Comparison of ENCODE assay signal across 23 cellular contexts in the genomic region with DNA sequence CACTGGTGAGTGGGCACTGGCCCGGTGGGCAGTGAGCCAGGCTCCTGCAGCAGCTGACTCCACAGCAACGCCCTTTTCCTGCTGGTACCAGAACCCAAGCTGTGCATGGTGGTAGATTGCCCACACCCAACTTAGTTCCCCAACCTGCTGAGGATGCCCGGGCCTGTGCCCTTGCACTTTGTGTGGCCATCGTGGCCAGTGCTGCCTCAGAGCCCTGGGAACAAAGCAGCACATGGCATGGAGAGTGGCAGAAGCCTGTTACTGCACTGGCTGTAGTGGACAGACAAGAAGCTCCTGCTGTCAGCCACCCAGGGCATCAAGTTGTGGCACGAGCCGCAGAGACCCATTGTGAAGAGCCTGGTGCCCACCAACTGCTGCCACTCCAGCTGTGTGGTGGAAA.
"Had no signal": no experiment of that assay in that cellular context is flagged by ENCODE, and none has a peak within 500 bp of the region (broad histone marks: within the 10 kb centered on the region; RNA-seq: fewer than 3 reads in every experiment).

No MANE protein-coding gene starts in this region.

- H3K9ac ChIP-seq: parathyroid adenoma had no signal

- H3K27ac Mint-ChIP-seq: nephron; stimulated activated naive B cell treated with anti-CD40 and anti-IgM and Interleukin-4, amounts not matched to agents 10 μg/mL and 1 μg/mL and 100 μg/mL, for 72 hours had no signal

- H3K4me1 ChIP-seq: esophagus squamous epithelium, gastroesophageal sphincter, parathyroid adenoma, psoas muscle, right lobe of liver, transverse colon had no signal

- ATAC-seq: gastroesophageal sphincter; left cardiac atrium; left ventricle myocardium superior; mucosa of descending colon; psoas muscle; right lobe of liver; stimulated activated naive CD8-positive, alpha-beta T cell treated with anti-CD3 and anti-CD28 coated beads, Interleukin-15, amount 100 ng/mL, for 72 hours had no signal

- DNase-seq: effector memory CD4-positive, alpha-beta T cell; esophagus squamous epithelium; foreskin fibroblast; glutamatergic neuron; left cardiac atrium; left ventricle myocardium superior; mammary epithelial cell; occipital lobe; psoas muscle; retina; right lobe of liver; stimulated activated CD4-positive, alpha-beta T cell treated with anti-CD3 and anti-CD28 coated beads, Interleukin-4, amount 100 ng/mL, for 1 hour; stimulated activated CD8-positive, alpha-beta memory T cell treated with anti-CD3 and anti-CD28 coated beads, Interleukin-4, amount 100 ng/mL, for 48 hours; stimulated activated naive B cell treated with anti-CD40 and anti-IgM and Interleukin-4, amounts not matched to agents 10 μg/mL and 1 μg/mL and 100 μg/mL, for 72 hours; stimulated activated naive CD8-positive, alpha-beta T cell treated with anti-CD3 and anti-CD28 coated beads, Interleukin-15, amount 100 ng/mL, for 72 hours; transverse colon had no signal

- H3K4me1 Mint-ChIP-seq: central memory CD8-positive, alpha-beta T cell; nephron; stimulated activated naive B cell treated with anti-CD40 and anti-IgM and Interleukin-4, amounts not matched to agents 10 μg/mL and 1 μg/mL and 100 μg/mL, for 72 hours; stimulated activated naive CD8-positive, alpha-beta T cell treated with anti-CD3 and anti-CD28 coated beads, Interleukin-15, amount 100 ng/mL, for 72 hours had no signal

- H3K27ac ChIP-seq: epithelial cell of prostate, esophagus squamous epithelium, gastroesophageal sphincter, parathyroid adenoma, psoas muscle, right lobe of liver, thoracic aorta, transverse colon had no signal

- H3K27me3 Mint-ChIP-seq: central memory CD8-positive, alpha-beta T cell; stimulated activated naive B cell treated with anti-CD40 and anti-IgM and Interleukin-4, amounts not matched to agents 10 μg/mL and 1 μg/mL and 100 μg/mL, for 72 hours; stimulated activated naive CD8-positive, alpha-beta T cell treated with anti-CD3 and anti-CD28 coated beads, Interleukin-15, amount 100 ng/mL, for 72 hours had no signal

- H3K36me3 ChIP-seq: esophagus squamous epithelium, gastroesophageal sphincter, right lobe of liver, thoracic aorta, transverse colon had no signal

- H3K4me3 ChIP-seq: esophagus squamous epithelium, gastroesophageal sphincter, mucosa of descending colon, psoas muscle, right lobe of liver, thoracic aorta, transverse colon had no signal

- H3K4me3 Mint-ChIP-seq: central memory CD8-positive, alpha-beta T cell; nephron; stimulated activated naive B cell treated with anti-CD40 and anti-IgM and Interleukin-4, amounts not matched to agents 10 μg/mL and 1 μg/mL and 100 μg/mL, for 72 hours; stimulated activated naive CD8-positive, alpha-beta T cell treated with anti-CD3 and anti-CD28 coated beads, Interleukin-15, amount 100 ng/mL, for 72 hours had no signal

- H3K36me3 Mint-ChIP-seq: stimulated activated naive B cell treated with anti-CD40 and anti-IgM and Interleukin-4, amounts not matched to agents 10 μg/mL and 1 μg/mL and 100 μg/mL, for 72 hours had no signal

- H3K27me3 ChIP-seq: esophagus squamous epithelium, gastroesophageal sphincter, right lobe of liver, transverse colon had no signal

- H3K9me3 ChIP-seq: esophagus squamous epithelium, psoas muscle, right lobe of liver, thoracic aorta, transverse colon had no signal
